8 cellular contexts compared by ENCODE assay signal in genomic region chr22:38203090-38203810, GRCh38. TPM values are rescaled to one million over a fixed set of nuclear protein-coding genes. Genes with fewer than 3 reads are reported as not detected.
DNase-seq lines count a peak whose midpoint lies in the region; ATAC-seq and TF ChIP-seq lines count a peak whose summit lies in the region.

No MANE protein-coding gene starts in this region.

- H3K36me3 Mint-ChIP-seq in activated naive CD8-positive, alpha-beta T cell: no peaks in the 10 kb centered on the region

- H3K36me3 ChIP-seq in ES-I3 (ENCODE audit: insufficient read depth, low read length) (no peaks in the 10 kb centered on the region), spleen (no peaks in the 10 kb centered on the region)

- WGBS in spleen, 5 donors: 3 to 12% (median 7%) methylated on average over 16 to 19 of the region's 19 CpGs

- H3K9me3 ChIP-seq in ES-I3 (ENCODE audit: control insufficient read depth, insufficient read depth, low read length) (no peaks in the 10 kb centered on the region), iPS-18c (ENCODE audit: control insufficient read depth, insufficient read depth, low read length) (no peaks in the 10 kb centered on the region), spleen (no peaks in the 10 kb centered on the region)

- intact Hi-C loops in spleen (cut with DNase I; ENCODE audit: low total_unique reads): no loop called here

- H3K27me3 Mint-ChIP-seq in activated naive CD8-positive, alpha-beta T cell: no peaks in the 10 kb centered on the region

- no peak for TF ChIP-seq CTCF in spleen (IDR thresholded peaks at IDR 0.05 in 8 of 11, conservative IDR thresholded peaks at IDR 0.05 in 3 of 11)

- H3K4me1 ChIP-seq in ES-I3 (ENCODE audit: insufficient read depth, low read length) (no peaks in the 10 kb centered on the region; the same call in 1 of the 2 replicates), spleen (peaks cover 8 to 61% (median 39%) of the 10 kb centered on the region in 6 donors)

- H3K4me1 Mint-ChIP-seq in activated naive CD8-positive, alpha-beta T cell (ENCODE audit: low read depth): peaks cover 28% of the 10 kb centered on the region

- TF ChIP-seq POLR2A in spleen (IDR thresholded peaks at IDR 0.05): no peak

- DNase-seq in LoVo (ENCODE audit: low spot score) (peak; percentile 43), spleen (peak; percentile 89), AG20443 (ENCODE audit: low spot score) (no peak), cerebellar cortex (ENCODE audit: low spot score) (no peak)

- H3K27ac Mint-ChIP-seq in activated naive CD8-positive, alpha-beta T cell: peak overlapping the region; percentile 22

- peak overlapping the region; percentile 69 to 96 (median 94) for H3K27ac ChIP-seq in spleen

- H3K4me3 Mint-ChIP-seq in activated naive CD8-positive, alpha-beta T cell: peak overlapping the region; percentile 85

- H3K9ac ChIP-seq in ES-I3 (ENCODE audit: low read depth, low read length): peak overlapping the region; percentile 79

- H3K4me3 ChIP-seq in iPS-18c (ENCODE audit: insufficient read depth, low read depth, low read length) (peak overlapping the region; percentile 83), spleen (peak overlapping the region; percentile 66 to 84 (median 70))

- no peaks in the 10 kb centered on the region for H3K27me3 ChIP-seq in spleen (replicated peaks in 1 of 7)

- ATAC-seq in HG03175 (IDR thresholded peaks at IDR 0.05; ENCODE audit: unreplicated experiment): no peak

- H3K9me3 Mint-ChIP-seq in activated naive CD8-positive, alpha-beta T cell (ENCODE audit: low read depth): no peaks in the 10 kb centered on the region

RNA-seq across cellular contexts. Expression of gene MAFF, which starts 1.5 kb away (rescaled TPM):
- 10 to 100 TPM in 3 of 7 donors, 1 to 10 TPM in 4; 6.7 to 32.4 (median 9.0) TPM for total RNA-seq in spleen
- 10 to 100 TPM in 1 of 3 donors, 1 to 10 TPM in 2; 2.1 to 11.5 (median 3.7) TPM for polyA plus RNA-seq in spleen

RNA-seq across cellular contexts. Expression of gene PLA2G6, which starts 21.6 kb away (rescaled TPM):
- 10 to 100 TPM; 33.8 to 60.9 (median 56.4) TPM for total RNA-seq in spleen
- polyA plus RNA-seq in spleen: 10 to 100 TPM; 18.1 to 39.6 (median 27.0) TPM

Comparison
In these comparisons a context has a peak if more than half of its experiments do, and no peak if none do; other contexts are left out.
1. DNase-seq: peak in LoVo (single experiment) and spleen (single experiment); none in AG20443 (single experiment) and cerebellar cortex (single experiment).